ENCODE assay signal across 20 cellular contexts in the genomic region with DNA sequence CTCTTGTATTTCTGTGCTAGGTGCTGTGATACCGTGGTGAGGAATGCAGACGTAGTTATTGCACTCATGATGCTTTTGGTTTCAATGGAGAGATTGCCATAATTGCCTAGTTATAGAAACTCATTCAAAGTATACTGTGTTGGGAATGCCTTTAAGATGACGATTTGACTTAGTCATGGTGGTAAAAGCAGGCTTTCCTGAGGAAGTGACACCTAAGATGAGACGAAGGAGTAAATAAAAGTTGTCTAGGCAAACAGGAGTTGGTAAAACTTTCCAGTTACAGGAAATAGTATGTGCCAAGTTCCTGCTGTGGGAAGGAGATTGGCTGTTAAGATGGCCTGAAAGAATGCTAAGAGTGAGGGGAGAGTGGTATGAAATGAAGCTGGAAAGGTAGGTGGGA. TPM values are rescaled to one million over a fixed set of nuclear protein-coding genes. Genes with fewer than 3 reads are reported as not detected.
A peak's percentile ranks its signal among the peaks of the same experiment; 100 is the strongest.
DNase-seq lines count a peak whose midpoint lies in the region; ATAC-seq and TF ChIP-seq lines count a peak whose summit lies in the region.
"Had no signal": no experiment of that assay in that cellular context is flagged by ENCODE, and none has a peak within 500 bp of the region (broad histone marks: within the 10 kb centered on the region; RNA-seq: fewer than 3 reads in every experiment).

No MANE protein-coding gene starts in this region.

- H3K4me3 ChIP-seq in AG10803 (ENCODE audit: low read length) (no peak overlapping the region), MG63 (no peak overlapping the region)
- H3K4me3 ChIP-seq: adrenal gland, dorsolateral prefrontal cortex, pancreas had no signal

- H3K27ac Mint-ChIP-seq in activated CD4-positive, alpha-beta T cell treated with anti-CD3 and anti-CD28 coated beads, Interleukin-2, amount 10 ng/mL, durations not matched to agents 24 days and 14 days: no peak overlapping the region
- H3K27ac Mint-ChIP-seq: immature natural killer cell had no signal

- H3K9me3 Mint-ChIP-seq in activated CD4-positive, alpha-beta T cell treated with anti-CD3 and anti-CD28 coated beads, Interleukin-2, amount 10 ng/mL, durations not matched to agents 24 days and 14 days: no peaks in the 10 kb centered on the region
- H3K9me3 Mint-ChIP-seq: activated T-cell treated with anti-CD3 and anti-CD28 coated beads, Interleukin-2, amount 50 U/mL, for 4 hours; immature natural killer cell had no signal

- ATAC-seq in GM18519 (IDR thresholded peaks at IDR 0.05; ENCODE audit: low FRiP score, unreplicated experiment): no peak
- ATAC-seq: activated T-cell treated with anti-CD3 and anti-CD28 coated beads, Interleukin-2, amount 50 U/mL, for 4 hours; pancreas had no signal

- DNase-seq in AG10803 (ENCODE audit: low read depth) (peak; percentile 48), HS-5 (ENCODE audit: low read depth) (peak; percentile 87), amniotic epithelial cell (ENCODE audit: low read depth) (peak; percentile 70), iris pigment epithelial cell (ENCODE audit: low read depth) (peak; percentile 93), MG63 (no peak), head of caudate nucleus (no peak)
- DNase-seq in activated CD4-positive, alpha-beta T cell treated with anti-CD3 and anti-CD28 coated beads, Interleukin-2, amount 10 ng/mL, durations not matched to agents 24 days and 14 days: no peak
- DNase-seq: activated CD4-positive, alpha-beta T cell treated with anti-CD3 and anti-CD28 coated beads for 4 hours; activated T-cell treated with anti-CD3 and anti-CD28 coated beads, Interleukin-2, amount 50 U/mL, for 4 hours; adrenal gland; AML-193; DMS53; dorsolateral prefrontal cortex; immature natural killer cell; NCI-H1417; NCI-H446 treated with DMSO at 0.1 percent for 48 hours; OCI-M1; pancreas; T-helper 2 cell had no signal

- peaks cover 8% of the 10 kb centered on the region for H3K4me1 Mint-ChIP-seq in activated CD4-positive, alpha-beta T cell treated with anti-CD3 and anti-CD28 coated beads, Interleukin-2, amount 10 ng/mL, durations not matched to agents 24 days and 14 days

- H3K9me3 ChIP-seq in MG63: peaks cover 7% of the 10 kb centered on the region
- H3K9me3 ChIP-seq: adrenal gland, pancreas had no signal

- H3K27me3 ChIP-seq in MG63: no peaks in the 10 kb centered on the region
- H3K27me3 ChIP-seq: adrenal gland, dorsolateral prefrontal cortex, pancreas had no signal

- no peak for TF ChIP-seq CTCF in AG10803 (conservative IDR thresholded peaks at IDR 0.05; ENCODE audit: low read length)

- H3K36me3 Mint-ChIP-seq in activated CD4-positive, alpha-beta T cell treated with anti-CD3 and anti-CD28 coated beads, Interleukin-2, amount 10 ng/mL, durations not matched to agents 24 days and 14 days (ENCODE audit: low read depth): peaks cover 9% of the 10 kb centered on the region

- H3K36me3 ChIP-seq in MG63: peaks cover 46% of the 10 kb centered on the region
- H3K36me3 ChIP-seq: adrenal gland, pancreas had no signal

- H3K4me3 Mint-ChIP-seq in activated CD4-positive, alpha-beta T cell treated with anti-CD3 and anti-CD28 coated beads, Interleukin-2, amount 10 ng/mL, durations not matched to agents 24 days and 14 days: no peak overlapping the region
- H3K4me3 Mint-ChIP-seq: activated T-cell treated with anti-CD3 and anti-CD28 coated beads, Interleukin-2, amount 50 U/mL, for 4 hours; immature natural killer cell had no signal

- intact Hi-C loops in activated CD4-positive, alpha-beta T cell treated with anti-CD3 and anti-CD28 coated beads, Interleukin-2, amount 10 ng/mL, durations not matched to agents 24 days and 14 days (cut with micrococcal nuclease): no loop called here
- intact Hi-C loops in head of caudate nucleus (cut with DNase I): no loop called here

- H3K27me3 Mint-ChIP-seq in activated CD4-positive, alpha-beta T cell treated with anti-CD3 and anti-CD28 coated beads, Interleukin-2, amount 10 ng/mL, durations not matched to agents 24 days and 14 days: no peaks in the 10 kb centered on the region

RNA-seq across cellular contexts. Expression of a gene that starts 48.1 kb away (rescaled TPM):
- total RNA-seq in activated CD4-positive, alpha-beta T cell treated with anti-CD3 and anti-CD28 coated beads, Interleukin-2, amount 10 ng/mL, durations not matched to agents 24 days and 14 days: 32.0 and 36.4 TPM in 2 replicates
- 82.1 and 95.4 TPM in 2 replicates for total RNA-seq in MG63 (2014; rRNA removed; shearing (Covaris generic); ENCODE audit: low replicate concordance)

Comparison
In these comparisons a context has a peak if more than half of its experiments do, and no peak if none do; other contexts are left out.
1. DNase-seq: peak in AG10803 (single experiment), HS-5 (single experiment), amniotic epithelial cell (single experiment) and iris pigment epithelial cell (single experiment); none in activated CD4-positive, alpha-beta T cell treated with anti-CD3 and anti-CD28 coated beads, Interleukin-2, amount 10 ng/mL, durations not matched to agents 24 days and 14 days (single experiment), MG63 (single experiment) and head of caudate nucleus (0 of 42).